Comparison of ENCODE assay signal across 1 cellular context in the genomic region with DNA sequence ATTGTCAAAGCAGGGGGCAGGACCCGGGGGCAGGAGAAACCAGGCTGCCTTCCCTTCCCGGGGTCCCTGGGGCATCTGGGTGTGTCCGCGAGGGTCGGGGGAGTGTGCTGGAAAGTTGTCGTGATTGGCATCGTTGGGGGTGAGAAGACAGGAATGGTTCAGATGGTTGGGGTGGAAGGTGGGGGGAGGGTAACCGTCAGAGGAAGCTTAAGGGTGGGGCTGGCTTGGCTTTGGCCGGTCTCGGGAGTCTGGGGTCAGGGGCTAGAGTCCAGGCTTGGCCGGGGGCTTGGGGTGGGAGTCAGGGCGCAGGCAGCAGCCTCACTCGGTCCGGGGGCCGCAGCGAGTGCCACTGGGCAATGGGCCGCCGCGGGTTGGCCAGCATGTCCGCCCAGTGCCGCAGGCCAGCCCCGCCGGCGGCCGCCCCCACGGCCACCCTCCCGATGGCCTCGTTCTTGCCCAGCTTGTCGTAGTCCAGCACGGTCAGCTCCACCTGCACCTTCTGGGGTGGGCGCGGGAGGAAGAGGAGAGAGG.
A peak's percentile ranks its signal among the peaks of the same experiment; 100 is the strongest.
TF ChIP-seq lines count a peak whose summit lies in the region.

No MANE protein-coding gene starts in this region.

TF ChIP-seq in K562, 482 proteins besides CTCF, POLR2A, EP300 and RAD21:
- TF ChIP-seq BHLHE40 (IDR thresholded peaks at IDR 0.05; ENCODE audit: low read length) (no peak), L3MBTL2 (IDR thresholded peaks at IDR 0.05) (0 out of 2 replicates have a peak, but pooled peaks have one; percentile 18), CCNT2 (IDR thresholded peaks at IDR 0.05; ENCODE audit: borderline replicate concordance, extremely low read depth, insufficient read length, low read depth, low read length) (no peak), ZNF282 (CRISPR knock-in tag; IDR thresholded peaks at IDR 0.05) (0 out of 2 replicates have a peak, but pooled peaks have one; percentile 33), ZFX (CRISPR knock-in tag; IDR thresholded peaks at IDR 0.05) (peak; percentile 28; the same call in 1 of the 2 replicates), MTA3 (IDR thresholded peaks at IDR 0.05; ENCODE audit: borderline replicate concordance) (0 out of 2 replicates have a peak, but pooled peaks have one; percentile 25), ILF3 (IDR thresholded peaks at IDR 0.05; ENCODE audit: borderline replicate concordance) (no peak), ZNF140 (CRISPR knock-in tag; IDR thresholded peaks at IDR 0.05) (no peak), KDM5B (IDR thresholded peaks at IDR 0.05; ENCODE audit: insufficient replicate concordance, low read depth, low read length) (peak; percentile 10), EWSR1 (IDR thresholded peaks at IDR 0.05; ENCODE audit: borderline replicate concordance, low read depth, partially characterized antibody) (no peak), YY1 (IDR thresholded peaks at IDR 0.05; ENCODE audit: borderline replicate concordance in 1 of 3, control insufficient read depth in 1 of 3, extremely low read depth in 1 of 3, insufficient read depth in 3 of 3, insufficient read length in 1 of 3, insufficient replicate concordance in 2 of 3, low read depth in 1 of 3, low read length in 2 of 3) (peak in 1 of 3 experiments; percentile 14), TCFL5 (CRISPR knock-in tag; conservative IDR thresholded peaks at IDR 0.05) (no peak), ZNF12 (CRISPR knock-in tag; IDR thresholded peaks at IDR 0.05) (no peak), LARP7 (IDR thresholded peaks at IDR 0.05) (no peak)
- TF ChIP-seq, protein P1, sequence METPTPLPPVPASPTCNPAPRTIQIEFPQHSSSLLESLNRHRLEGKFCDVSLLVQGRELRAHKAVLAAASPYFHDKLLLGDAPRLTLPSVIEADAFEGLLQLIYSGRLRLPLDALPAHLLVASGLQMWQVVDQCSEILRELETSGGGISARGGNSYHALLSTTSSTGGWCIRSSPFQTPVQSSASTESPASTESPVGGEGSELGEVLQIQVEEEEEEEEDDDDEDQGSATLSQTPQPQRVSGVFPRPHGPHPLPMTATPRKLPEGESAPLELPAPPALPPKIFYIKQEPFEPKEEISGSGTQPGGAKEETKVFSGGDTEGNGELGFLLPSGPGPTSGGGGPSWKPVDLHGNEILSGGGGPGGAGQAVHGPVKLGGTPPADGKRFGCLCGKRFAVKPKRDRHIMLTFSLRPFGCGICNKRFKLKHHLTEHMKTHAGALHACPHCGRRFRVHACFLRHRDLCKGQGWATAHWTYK (CRISPR knock-in tag; IDR thresholded peaks at IDR 0.05): 0 out of 2 replicates have a peak, but pooled peaks have one; percentile 51
- TF ChIP-seq, protein P2, sequence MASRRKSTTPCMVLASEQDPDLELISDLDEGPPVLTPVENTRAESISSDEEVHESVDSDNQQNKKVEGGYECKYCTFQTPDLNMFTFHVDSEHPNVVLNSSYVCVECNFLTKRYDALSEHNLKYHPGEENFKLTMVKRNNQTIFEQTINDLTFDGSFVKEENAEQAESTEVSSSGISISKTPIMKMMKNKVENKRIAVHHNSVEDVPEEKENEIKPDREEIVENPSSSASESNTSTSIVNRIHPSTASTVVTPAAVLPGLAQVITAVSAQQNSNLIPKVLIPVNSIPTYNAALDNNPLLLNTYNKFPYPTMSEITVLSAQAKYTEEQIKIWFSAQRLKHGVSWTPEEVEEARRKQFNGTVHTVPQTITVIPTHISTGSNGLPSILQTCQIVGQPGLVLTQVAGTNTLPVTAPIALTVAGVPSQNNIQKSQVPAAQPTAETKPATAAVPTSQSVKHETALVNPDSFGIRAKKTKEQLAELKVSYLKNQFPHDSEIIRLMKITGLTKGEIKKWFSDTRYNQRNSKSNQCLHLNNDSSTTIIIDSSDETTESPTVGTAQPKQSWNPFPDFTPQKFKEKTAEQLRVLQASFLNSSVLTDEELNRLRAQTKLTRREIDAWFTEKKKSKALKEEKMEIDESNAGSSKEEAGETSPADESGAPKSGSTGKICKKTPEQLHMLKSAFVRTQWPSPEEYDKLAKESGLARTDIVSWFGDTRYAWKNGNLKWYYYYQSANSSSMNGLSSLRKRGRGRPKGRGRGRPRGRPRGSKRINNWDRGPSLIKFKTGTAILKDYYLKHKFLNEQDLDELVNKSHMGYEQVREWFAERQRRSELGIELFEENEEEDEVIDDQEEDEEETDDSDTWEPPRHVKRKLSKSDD (conservative IDR thresholded peaks at IDR 0.05; ENCODE audit: low read length): no peak
- TF ChIP-seq, protein P3, sequence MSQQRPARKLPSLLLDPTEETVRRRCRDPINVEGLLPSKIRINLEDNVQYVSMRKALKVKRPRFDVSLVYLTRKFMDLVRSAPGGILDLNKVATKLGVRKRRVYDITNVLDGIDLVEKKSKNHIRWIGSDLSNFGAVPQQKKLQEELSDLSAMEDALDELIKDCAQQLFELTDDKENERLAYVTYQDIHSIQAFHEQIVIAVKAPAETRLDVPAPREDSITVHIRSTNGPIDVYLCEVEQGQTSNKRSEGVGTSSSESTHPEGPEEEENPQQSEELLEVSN (IDR thresholded peaks at IDR 0.05; ENCODE audit: borderline replicate concordance in 1 of 2, extremely low read depth in 1 of 2, insufficient read depth in 1 of 2, insufficient read length in 1 of 2, low read depth in 1 of 2, low read length in 1 of 2, poor library complexity in 1 of 2, severe bottlenecking in 1 of 2): peak in 1 of 2 experiments; percentile 17
- TF ChIP-seq, protein P4, sequence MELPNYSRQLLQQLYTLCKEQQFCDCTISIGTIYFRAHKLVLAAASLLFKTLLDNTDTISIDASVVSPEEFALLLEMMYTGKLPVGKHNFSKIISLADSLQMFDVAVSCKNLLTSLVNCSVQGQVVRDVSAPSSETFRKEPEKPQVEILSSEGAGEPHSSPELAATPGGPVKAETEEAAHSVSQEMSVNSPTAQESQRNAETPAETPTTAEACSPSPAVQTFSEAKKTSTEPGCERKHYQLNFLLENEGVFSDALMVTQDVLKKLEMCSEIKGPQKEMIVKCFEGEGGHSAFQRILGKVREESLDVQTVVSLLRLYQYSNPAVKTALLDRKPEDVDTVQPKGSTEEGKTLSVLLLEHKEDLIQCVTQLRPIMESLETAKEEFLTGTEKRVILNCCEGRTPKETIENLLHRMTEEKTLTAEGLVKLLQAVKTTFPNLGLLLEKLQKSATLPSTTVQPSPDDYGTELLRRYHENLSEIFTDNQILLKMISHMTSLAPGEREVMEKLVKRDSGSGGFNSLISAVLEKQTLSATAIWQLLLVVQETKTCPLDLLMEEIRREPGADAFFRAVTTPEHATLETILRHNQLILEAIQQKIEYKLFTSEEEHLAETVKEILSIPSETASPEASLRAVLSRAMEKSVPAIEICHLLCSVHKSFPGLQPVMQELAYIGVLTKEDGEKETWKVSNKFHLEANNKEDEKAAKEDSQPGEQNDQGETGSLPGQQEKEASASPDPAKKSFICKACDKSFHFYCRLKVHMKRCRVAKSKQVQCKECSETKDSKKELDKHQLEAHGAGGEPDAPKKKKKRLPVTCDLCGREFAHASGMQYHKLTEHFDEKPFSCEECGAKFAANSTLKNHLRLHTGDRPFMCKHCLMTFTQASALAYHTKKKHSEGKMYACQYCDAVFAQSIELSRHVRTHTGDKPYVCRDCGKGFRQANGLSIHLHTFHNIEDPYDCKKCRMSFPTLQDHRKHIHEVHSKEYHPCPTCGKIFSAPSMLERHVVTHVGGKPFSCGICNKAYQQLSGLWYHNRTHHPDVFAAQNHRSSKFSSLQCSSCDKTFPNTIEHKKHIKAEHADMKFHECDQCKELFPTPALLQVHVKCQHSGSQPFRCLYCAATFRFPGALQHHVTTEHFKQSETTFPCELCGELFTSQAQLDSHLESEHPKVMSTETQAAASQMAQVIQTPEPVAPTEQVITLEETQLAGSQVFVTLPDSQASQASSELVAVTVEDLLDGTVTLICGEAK (IDR thresholded peaks at IDR 0.05): 0 out of 2 replicates have a peak, but pooled peaks have one; percentile 39
- TF ChIP-seq, protein P4 (CRISPR knock-in tag; IDR thresholded peaks at IDR 0.05): no peak
- TF ChIP-seq, protein P5, sequence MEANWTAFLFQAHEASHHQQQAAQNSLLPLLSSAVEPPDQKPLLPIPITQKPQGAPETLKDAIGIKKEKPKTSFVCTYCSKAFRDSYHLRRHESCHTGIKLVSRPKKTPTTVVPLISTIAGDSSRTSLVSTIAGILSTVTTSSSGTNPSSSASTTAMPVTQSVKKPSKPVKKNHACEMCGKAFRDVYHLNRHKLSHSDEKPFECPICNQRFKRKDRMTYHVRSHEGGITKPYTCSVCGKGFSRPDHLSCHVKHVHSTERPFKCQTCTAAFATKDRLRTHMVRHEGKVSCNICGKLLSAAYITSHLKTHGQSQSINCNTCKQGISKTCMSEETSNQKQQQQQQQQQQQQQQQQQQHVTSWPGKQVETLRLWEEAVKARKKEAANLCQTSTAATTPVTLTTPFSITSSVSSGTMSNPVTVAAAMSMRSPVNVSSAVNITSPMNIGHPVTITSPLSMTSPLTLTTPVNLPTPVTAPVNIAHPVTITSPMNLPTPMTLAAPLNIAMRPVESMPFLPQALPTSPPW (CRISPR knock-in tag; IDR thresholded peaks at IDR 0.05): peak; percentile 5; the same call in 1 of the 2 replicates
TF ChIP-seq in K562: peak in this region for 10.
